Comparison of ENCODE assay signal across 20 cellular contexts in the genomic region with DNA sequence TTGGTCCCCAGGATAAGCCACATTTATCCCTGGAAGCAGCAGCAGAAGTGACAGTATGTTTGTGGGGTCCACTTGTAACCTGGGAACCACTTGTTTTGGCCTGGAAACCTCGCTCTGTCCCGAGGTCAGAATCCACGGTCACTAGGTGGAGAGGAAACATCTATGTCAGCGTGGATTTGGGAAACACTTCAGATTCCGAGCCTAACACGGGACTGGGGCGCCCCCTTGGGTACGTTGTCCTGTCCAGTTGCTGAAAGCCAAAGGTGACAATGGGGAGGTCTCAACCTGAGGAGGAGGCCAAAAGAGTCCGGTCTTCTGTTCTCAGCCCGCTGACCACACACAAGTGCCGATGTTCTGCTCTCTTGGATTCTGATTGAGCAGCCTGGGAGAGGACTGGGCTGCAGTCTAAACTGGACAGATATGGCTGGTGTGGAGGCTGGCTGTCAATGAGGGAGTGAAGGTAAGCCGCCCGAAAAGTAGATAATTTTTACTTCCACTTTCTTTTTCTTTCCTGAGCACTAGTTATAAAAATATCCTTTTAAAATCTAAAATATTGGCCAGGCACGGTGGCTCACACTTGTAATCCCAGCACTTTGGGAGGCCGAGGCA. TPM values are rescaled to one million over a fixed set of nuclear protein-coding genes. Genes with fewer than 3 reads are reported as not detected.
DNase-seq lines count a peak whose midpoint lies in the region; ATAC-seq, FAIRE-seq and TF ChIP-seq lines count a peak whose summit lies in the region.
"Had no signal": no experiment of that assay in that cellular context is flagged by ENCODE, and none has a peak within 500 bp of the region (broad histone marks: within the 10 kb centered on the region; RNA-seq: fewer than 3 reads in every experiment).

No MANE protein-coding gene starts in this region.

- 56% methylated on average over 12 of the region's 15 CpGs for WGBS in esophagus muscularis mucosa

- H3K27me3 ChIP-seq in esophagus muscularis mucosa = peaks cover 0 to 5% (median 0%) of the 10 kb centered on the region in 4 donors
- H3K27me3 ChIP-seq in BE2C = peaks cover 4% of the 10 kb centered on the region; the same call in 1 of the 2 replicates
- H3K27me3 ChIP-seq: BLaER1, body of pancreas had no signal

- no peaks in the 10 kb centered on the region for H3K4me1 ChIP-seq in esophagus muscularis mucosa
- no peaks in the 10 kb centered on the region for H3K4me1 ChIP-seq in BE2C
- H3K4me1 ChIP-seq: BLaER1, body of pancreas, gastroesophageal sphincter, tibial artery had no signal

- DNase-seq in RPMI7951 (ENCODE audit: low read depth) (peak; percentile 22), esophagus muscularis mucosa (ENCODE audit: extremely low spot score) (no peak), mucosa of gallbladder (ENCODE audit: low spot score) (peak; percentile 13), GM12891 (ENCODE audit: insufficient read length, low spot score) (no peak), BE2C (no peak), HuH-7.5 (ENCODE audit: low spot score) (no peak)
- DNase-seq: activated naive CD4-positive, alpha-beta T cell treated with Interleukin-2 at 50 U/mL for 16 hours; body of pancreas; effector memory CD8-positive, alpha-beta T cell; NK-92 treated with Interleukin-12 subunit alpha and Interleukin-12 subunit beta, amount 100 ng/mL, for 24 hours; stimulated activated CD4-positive, alpha-beta T cell treated with anti-CD3 and anti-CD28 coated beads, Interleukin-1b, Interleukin-23, amount 100 ng/mL, for 48 hours; stimulated activated CD8-positive, alpha-beta memory T cell treated with anti-CD3 and anti-CD28 coated beads, Interleukin-4, amount 100 ng/mL, for 48 hours; tibial artery had no signal

- no peaks in the 10 kb centered on the region for H3K9me3 ChIP-seq in esophagus muscularis mucosa
- no peaks in the 10 kb centered on the region for H3K9me3 ChIP-seq in BE2C
- H3K9me3 ChIP-seq: body of pancreas, gastroesophageal sphincter, tibial artery had no signal

- H3K27ac ChIP-seq in esophagus muscularis mucosa (replicated peaks in 1 of 4) = no peak overlapping the region
- H3K27ac ChIP-seq: BLaER1, body of pancreas, gastroesophageal sphincter, SK-N-MC, tibial artery had no signal

- no peak for TF ChIP-seq EP300 in esophagus muscularis mucosa (IDR thresholded peaks at IDR 0.05)

- H3K4me3 ChIP-seq in esophagus muscularis mucosa (no peak overlapping the region), BE2C (ENCODE audit: low read depth, low read length) (no peak overlapping the region)
- H3K4me3 ChIP-seq: BLaER1, body of pancreas, gastroesophageal sphincter, SK-N-MC, tibial artery had no signal

- FAIRE-seq in GM12891 (lab: Jason Lieb, UNC) = no peak

- peak; percentile 28 for TF ChIP-seq CTCF in GM12873 (IDR thresholded peaks at IDR 0.05; ENCODE audit: insufficient read depth, low read depth, low read length, missing control alignments)
- peak in 2 of 3 experiments; percentile 31 to 35 for TF ChIP-seq CTCF in esophagus muscularis mucosa (IDR thresholded peaks at IDR 0.05)
- TF ChIP-seq CTCF in BE2C (IDR thresholded peaks at IDR 0.05; ENCODE audit: low read depth, low read length) = no peak

- TF ChIP-seq POLR2A in esophagus muscularis mucosa (IDR thresholded peaks at IDR 0.05; ENCODE audit: low read depth) (no peak), GM12891 (IDR thresholded peaks at IDR 0.05; ENCODE audit: low read depth, low read length) (no peak)

- no peak for ATAC-seq in HG02623 (IDR thresholded peaks at IDR 0.05; ENCODE audit: unreplicated experiment)
- ATAC-seq: body of pancreas; effector memory CD8-positive, alpha-beta T cell; gastroesophageal sphincter had no signal

- H3K36me3 ChIP-seq in esophagus muscularis mucosa = no peaks in the 10 kb centered on the region
- H3K36me3 ChIP-seq in BE2C = no peaks in the 10 kb centered on the region
- H3K36me3 ChIP-seq: BLaER1, gastroesophageal sphincter, tibial artery had no signal

- intact Hi-C loops in esophagus muscularis mucosa (cut with DNase I) = no loop called here

TF ChIP-seq in GM12891, 5 proteins besides CTCF, POLR2A, EP300 and RAD21:
- TF ChIP-seq POU2F2 (IDR thresholded peaks at IDR 0.05; ENCODE audit: low read depth, low read length) = no peak

RNA-seq across cellular contexts. Expression of gene ZFP57, which starts 4.9 kb away (rescaled TPM):
- not detected in 2 replicates for total RNA-seq in RPMI7951 (2014; rRNA removed; shearing (Covaris generic))
- total RNA-seq in esophagus muscularis mucosa (1 to 10 TPM in 2 of 4 donors, under 1 TPM in 1, not detected in 1; 0.23 to 6.2 (median 1.2) TPM), mucosa of gallbladder (0.12 TPM)
- 10.8 TPM for polyA plus RNA-seq in GM12891 (2012; ENCODE audit: low read depth, missing spikeins)
- not detected for polyA plus RNA-seq in BE2C (2012; ENCODE audit: insufficient read depth, insufficient read length, low read depth)
- total RNA-seq: body of pancreas, HT1080 had no signal

RNA-seq across cellular contexts. Expression of gene MOG, which starts 28.9 kb away (rescaled TPM):
- not detected in 2 replicates for total RNA-seq in RPMI7951 (2014; rRNA removed; shearing (Covaris generic))
- total RNA-seq in esophagus muscularis mucosa (not detected), mucosa of gallbladder (not detected)
- polyA plus RNA-seq in GM12891 (2012; ENCODE audit: low read depth, missing spikeins) = 0.41 TPM
- not detected for polyA plus RNA-seq in BE2C (2012; ENCODE audit: insufficient read depth, insufficient read length, low read depth)
- total RNA-seq: body of pancreas, gastroesophageal sphincter, HT1080, renal cortical epithelial cell had no signal

RNA-seq across cellular contexts. Expression of gene HLA-F, which starts 37.4 kb away (rescaled TPM):
- total RNA-seq in RPMI7951 (2014; rRNA removed; shearing (Covaris generic)) = 59.1 and 69.5 TPM in 2 replicates
- total RNA-seq in esophagus muscularis mucosa = 10 to 100 TPM; 36.1 to 69.6 (median 52.8) TPM
- 87.3 TPM for total RNA-seq in mucosa of gallbladder
- 332 TPM for polyA plus RNA-seq in GM12891 (2012; ENCODE audit: low read depth, missing spikeins)
- 0.65 TPM for polyA plus RNA-seq in BE2C (2012; ENCODE audit: insufficient read depth, insufficient read length, low read depth)

RNA-seq across cellular contexts. Expression of gene GABBR1, which starts 52.8 kb away (rescaled TPM):
- total RNA-seq in RPMI7951 (2014; rRNA removed; shearing (Covaris generic)) = 3.3 and 5.0 TPM in 2 replicates
- total RNA-seq in esophagus muscularis mucosa (10 to 100 TPM; 30.6 to 47.8 (median 40.6) TPM), mucosa of gallbladder (52.4 TPM)
- polyA plus RNA-seq in GM12891 (2012; ENCODE audit: low read depth, missing spikeins) = 3.2 TPM
- polyA plus RNA-seq in BE2C (2012; ENCODE audit: insufficient read depth, insufficient read length, low read depth) = 13.5 TPM

Comparison
In these comparisons a context has a peak if more than half of its experiments do, and no peak if none do; other contexts are left out.
1. DNase-seq: peak in RPMI7951 (single experiment) and mucosa of gallbladder (single experiment); none in esophagus muscularis mucosa (single experiment), GM12891 (single experiment), BE2C (single experiment) and HuH-7.5 (single experiment).